In the genomic region with DNA sequence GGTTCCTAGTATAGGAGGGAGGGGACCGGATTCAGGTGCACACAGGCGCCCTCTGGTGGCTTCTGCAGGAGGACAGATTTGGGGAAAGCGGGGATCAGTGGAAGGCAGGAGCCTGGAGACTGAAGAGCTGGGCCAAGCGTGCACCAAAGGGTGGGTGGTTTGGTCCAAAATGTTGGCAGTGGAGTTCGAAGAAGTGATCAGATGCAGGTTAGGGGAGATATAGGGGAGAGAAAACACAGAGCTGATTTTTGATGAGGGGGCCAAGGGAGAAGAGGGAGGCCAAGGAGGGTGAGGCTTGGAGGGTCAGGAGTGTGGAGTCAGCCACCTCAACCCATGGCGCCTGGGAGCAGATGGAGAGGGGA, we compare ENCODE assay signal across 8 cellular contexts. TPM values are rescaled to one million over a fixed set of nuclear protein-coding genes. Genes with fewer than 3 reads are reported as not detected.
DNase-seq lines count a peak whose midpoint lies in the region; ATAC-seq lines count a peak whose summit lies in the region.

No MANE protein-coding gene starts in this region.

- peaks cover 9% of the 10 kb centered on the region for H3K4me1 ChIP-seq in CD4-positive, alpha-beta memory T cell (ENCODE audit: insufficient read depth, low read length)
- peaks cover 15 to 20% of the 10 kb centered on the region in 2 donors for H3K4me1 ChIP-seq in duodenal mucosa (ENCODE audit: control insufficient read depth in 1 of 2, insufficient read depth in 2 of 2, low read length in 2 of 2)
- H3K4me1 ChIP-seq in mesenchymal stem cell (ENCODE audit: control insufficient read depth, insufficient read depth, low read depth, low read length), result peaks cover 9% of the 10 kb centered on the region

- no peaks in the 10 kb centered on the region for H3K79me1 ChIP-seq in mesenchymal stem cell (replicated peaks; ENCODE audit: low read length, poor library complexity, severe bottlenecking)

- peak overlapping the region in 1 of 2 experiments; percentile 40 for H2BK12ac ChIP-seq in mesenchymal stem cell (ENCODE audit: low read length in 2 of 2)

- H3K4ac ChIP-seq in mesenchymal stem cell (ENCODE audit: low read depth in 1 of 2, low read length in 2 of 2), result no peak overlapping the region

- H3K4me1 Mint-ChIP-seq in CD4-positive, alpha-beta memory T cell, result peaks cover 5 to 19% (median 14%) of the 10 kb centered on the region in 4 donors

- no peak overlapping the region for H3K23ac ChIP-seq in mesenchymal stem cell (ENCODE audit: low read length in 2 of 2)

- peak overlapping the region in 3 of 8 donors; percentile 41 to 64 (median 59) for H3K4me3 Mint-ChIP-seq in CD4-positive, alpha-beta memory T cell

- no peak overlapping the region for H2BK15ac ChIP-seq in mesenchymal stem cell (ENCODE audit: low read depth, poor library complexity, severe bottlenecking)

- H4K91ac ChIP-seq in mesenchymal stem cell (ENCODE audit: low read length), result no peak overlapping the region

- H3K27ac ChIP-seq in CD4-positive, alpha-beta memory T cell (ENCODE audit: low read depth, low read length), result no peak overlapping the region
- no peak overlapping the region for H3K27ac ChIP-seq in duodenal mucosa (ENCODE audit: low read depth, low read length)
- H3K27ac ChIP-seq in mesenchymal stem cell (ENCODE audit: low read length, poor library complexity, severe bottlenecking), result no peak overlapping the region

- H3K4me3 ChIP-seq in CD4-positive, alpha-beta memory T cell (ENCODE audit: low read length in 2 of 2), result no peak overlapping the region
- H3K4me3 ChIP-seq in duodenal mucosa (ENCODE audit: low read depth in 1 of 2, low read length in 2 of 2) (peak overlapping the region; percentile 35 to 43), mesenchymal stem cell (ENCODE audit: insufficient read depth in 1 of 2, low read depth in 1 of 2, low read length in 2 of 2) (peak overlapping the region in 1 of 2 experiments; percentile 25)

- ATAC-seq in HG03432 (IDR thresholded peaks at IDR 0.05; ENCODE audit: unreplicated experiment), result peak; percentile 42
- ATAC-seq in HG03521 (IDR thresholded peaks at IDR 0.05; ENCODE audit: unreplicated experiment), result no peak

- H2AFZ ChIP-seq in mesenchymal stem cell (ENCODE audit: low read depth, low read length), result peak overlapping the region; percentile 54

- H3K9me3 ChIP-seq in CD4-positive, alpha-beta memory T cell (ENCODE audit: control insufficient read depth in 1 of 2, low read length in 2 of 2), result no peaks in the 10 kb centered on the region
- H3K9me3 ChIP-seq in duodenal mucosa (ENCODE audit: control insufficient read depth in 1 of 2, low read length in 2 of 2) (no peaks in the 10 kb centered on the region), mesenchymal stem cell (ENCODE audit: control insufficient read depth, low read length) (no peaks in the 10 kb centered on the region)

- H3K9ac ChIP-seq in duodenal mucosa (ENCODE audit: low read depth in 1 of 2, low read length in 2 of 2) (peak overlapping the region; percentile 29 to 43), mesenchymal stem cell (ENCODE audit: low read length) (peak overlapping the region; percentile 69)

- CTCF ChIA-PET in CD4-positive, alpha-beta memory T cell (lab: Charles Lee; ENCODE audit: partially characterized antibody), result interaction anchor here (0.6 to 8.0 kb wide), 34 partner anchors 10 to 463 kb away, joined by 3 to 186 read pairs (median 5); partner anchors contain the start of genes DNM2, QTRT1 and TMED1

- peak overlapping the region; percentile 89 for H4K8ac ChIP-seq in mesenchymal stem cell (ENCODE audit: low read length)

- H3K9me3 Mint-ChIP-seq in CD4-positive, alpha-beta memory T cell, result no peaks in the 10 kb centered on the region

- H3K4me2 ChIP-seq in mesenchymal stem cell (ENCODE audit: low read length, poor library complexity, severe bottlenecking), result no peak overlapping the region

- H3K27me3 Mint-ChIP-seq in CD4-positive, alpha-beta memory T cell, result no peaks in the 10 kb centered on the region

- no peak overlapping the region for H2AK5ac ChIP-seq in mesenchymal stem cell (ENCODE audit: low read length, severe bottlenecking)

- no peak overlapping the region for H3K14ac ChIP-seq in mesenchymal stem cell (ENCODE audit: low read length in 2 of 2)

- DNase-seq in CD4-positive, alpha-beta memory T cell, result peak; percentile 72 to 76 (median 74)
- DNase-seq in NCI-H748 treated with DMSO at 0.1 percent for 48 hours (lab: John Stamatoyannopoulos, UW) (peak; percentile 31), mesenchymal stem cell (peak; percentile 76)
- peak; percentile 92 to 94 for DNase-seq in activated CD4-positive, alpha-beta T cell treated with anti-CD3 and anti-CD28 coated beads, Interleukin-2, amount 50 U/mL, for 48 hours
- DNase-seq in stimulated activated CD8-positive, alpha-beta memory T cell treated with anti-CD3 and anti-CD28 coated beads, Interleukin-12 subunit alpha, Interleukin-12 subunit beta, amount 100 ng/mL, for 4 hours (ENCODE audit: low read depth), result peak; percentile 49

- POLR2A ChIA-PET in CD4-positive, alpha-beta memory T cell (lab: Charles Lee; ENCODE audit: partially characterized antibody), result interaction anchor here (0.5 to 2.8 kb wide), 6 partner anchors 28 to 163 kb away, joined by 3 to 49 read pairs (median 6); partner anchors contain the start of genes DNM2, QTRT1 and TMED1

- H3K18ac ChIP-seq in mesenchymal stem cell (ENCODE audit: low read depth in 1 of 2, low read length in 2 of 2), result no peak overlapping the region

- no peaks in the 10 kb centered on the region for H3K36me3 ChIP-seq in CD4-positive, alpha-beta memory T cell (ENCODE audit: insufficient read depth, low read length)
- H3K36me3 ChIP-seq in duodenal mucosa (ENCODE audit: control insufficient read depth in 1 of 2, insufficient read depth in 2 of 2, low read length in 2 of 2) (no peaks in the 10 kb centered on the region), mesenchymal stem cell (ENCODE audit: control insufficient read depth in 1 of 2, insufficient read depth in 2 of 2, low read depth in 1 of 2, low read length in 2 of 2) (no peaks in the 10 kb centered on the region)

- 18% methylated on average over 6 of the region's 6 CpGs for WGBS in mesenchymal stem cell

- no peaks in the 10 kb centered on the region for H3K27me3 ChIP-seq in CD4-positive, alpha-beta memory T cell (ENCODE audit: insufficient read depth, low read length)
- no peaks in the 10 kb centered on the region for H3K27me3 ChIP-seq in duodenal mucosa (ENCODE audit: control insufficient read depth in 1 of 2, insufficient read depth in 2 of 2, low read length in 2 of 2)
- H3K27me3 ChIP-seq in mesenchymal stem cell (ENCODE audit: control insufficient read depth in 1 of 2, insufficient read depth in 1 of 2, low read length in 2 of 2), result no peaks in the 10 kb centered on the region

- no peak overlapping the region for H2BK120ac ChIP-seq in mesenchymal stem cell (ENCODE audit: low read depth, low read length)

- peak overlapping the region in 6 of 7 donors; percentile 3 to 87 (median 45) for H3K27ac Mint-ChIP-seq in CD4-positive, alpha-beta memory T cell

- H2BK5ac ChIP-seq in mesenchymal stem cell (ENCODE audit: low read depth, low read length, poor library complexity, severe bottlenecking), result no peak overlapping the region

- intact Hi-C loops in CD4-positive, alpha-beta memory T cell (cut with micrococcal nuclease), result loop anchor here (1.0 kb wide), 2 partner anchors 67 to 147 kb away; no protein-coding TSS in a partner anchor

- no peaks in the 10 kb centered on the region for H3K36me3 Mint-ChIP-seq in CD4-positive, alpha-beta memory T cell

RNA-seq across cellular contexts. Expression of gene CARM1, which starts 6.8 kb away (rescaled TPM):
- 10 to 100 TPM; 25.2 to 26.5 TPM for total RNA-seq in CD4-positive, alpha-beta memory T cell
- polyA plus RNA-seq in CD4-positive, alpha-beta memory T cell, result 1 to 10 TPM in 1 of 2 donors, under 1 TPM in 1; 0.71 to 1.8 TPM
- polyA plus RNA-seq in mesenchymal stem cell (2013, experiment 1 of 2), result 83.5 TPM
- 82.1 TPM for polyA plus RNA-seq in mesenchymal stem cell (2013, experiment 2 of 2)

RNA-seq across cellular contexts. Expression of gene C19orf38, which starts 16.3 kb away (rescaled TPM):
- total RNA-seq in CD4-positive, alpha-beta memory T cell, result under 1 TPM; 0.36 to 0.49 TPM
- polyA plus RNA-seq in CD4-positive, alpha-beta memory T cell, result under 1 TPM in 1 of 2 donors, not detected in 1; 0.21 TPM
- polyA plus RNA-seq in mesenchymal stem cell (2013, experiment 1 of 2), result not detected
- polyA plus RNA-seq in mesenchymal stem cell (2013, experiment 2 of 2), result not detected

RNA-seq across cellular contexts. Expression of gene TMED1, which starts 28.5 kb away (rescaled TPM):
- 10 to 100 TPM in 1 of 2 experiments, 1 to 10 TPM in 1; 9.0 to 10.9 TPM for total RNA-seq in CD4-positive, alpha-beta memory T cell
- 10 to 100 TPM; 24.7 to 24.9 TPM for polyA plus RNA-seq in CD4-positive, alpha-beta memory T cell
- 28.5 TPM for polyA plus RNA-seq in mesenchymal stem cell (2013, experiment 1 of 2)
- 29.7 TPM for polyA plus RNA-seq in mesenchymal stem cell (2013, experiment 2 of 2)

Comparison
In these comparisons a context has a peak if more than half of its experiments do, and no peak if none do; other contexts are left out.
1. DNase-seq: peak in every context shown above with its lines; median percentile 93 in activated CD4-positive, alpha-beta T cell treated with anti-CD3 and anti-CD28 coated beads, Interleukin-2, amount 50 U/mL, for 48 hours; 76 in mesenchymal stem cell; 74 in CD4-positive, alpha-beta memory T cell; 49 in stimulated activated CD8-positive, alpha-beta memory T cell treated with anti-CD3 and anti-CD28 coated beads, Interleukin-12 subunit alpha, Interleukin-12 subunit beta, amount 100 ng/mL, for 4 hours; 31 in NCI-H748 treated with DMSO at 0.1 percent for 48 hours.
2. H3K4me3 ChIP-seq: peak in duodenal mucosa (2 of 2); none in CD4-positive, alpha-beta memory T cell (0 of 2).